ENCODE assay signal across 14 cellular contexts in the genomic region with DNA sequence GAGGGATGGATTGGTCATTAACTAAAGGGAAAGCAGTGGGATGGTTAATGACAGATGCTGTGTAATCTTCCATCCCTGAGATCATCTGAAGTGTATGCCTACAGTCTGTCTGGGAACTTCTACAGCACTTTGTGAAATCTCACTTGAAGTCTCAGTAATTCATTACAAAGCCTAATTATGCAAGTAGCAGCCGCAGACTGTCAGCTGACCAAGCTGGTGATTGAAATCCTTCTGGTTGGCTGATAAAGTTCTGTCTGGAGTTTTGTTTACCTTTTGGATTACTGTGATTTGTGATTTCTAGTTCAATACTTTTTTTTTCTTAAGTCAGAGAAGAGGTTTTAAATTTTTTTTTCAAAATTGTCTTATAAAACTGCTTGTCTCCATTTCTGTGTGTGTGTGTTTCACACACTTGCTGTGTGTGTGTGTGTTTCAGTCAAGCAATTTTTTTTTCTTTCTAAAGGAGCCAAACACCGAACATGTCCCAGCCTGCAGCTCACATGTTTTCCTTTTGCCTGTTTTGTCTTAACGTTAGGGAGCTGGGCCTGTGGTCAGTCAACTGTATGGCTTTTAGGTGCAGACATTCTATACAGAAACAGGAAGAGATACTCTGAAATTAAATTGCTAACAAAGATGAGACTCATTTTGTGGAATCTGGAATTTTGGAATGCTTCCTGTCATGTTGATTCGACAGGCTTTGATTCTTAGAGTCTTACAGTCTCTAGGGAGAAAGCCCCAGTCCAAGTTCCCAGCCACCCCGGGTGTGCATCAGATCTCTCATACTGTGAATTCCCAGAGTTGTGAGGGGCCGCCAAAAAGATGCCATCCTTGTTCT. TPM values are rescaled to one million over a fixed set of nuclear protein-coding genes. Genes with fewer than 3 reads are reported as not detected.
DNase-seq lines count a peak whose midpoint lies in the region; ATAC-seq, FAIRE-seq and TF ChIP-seq lines count a peak whose summit lies in the region.
"Had no signal": no experiment of that assay in that cellular context is flagged by ENCODE, and none has a peak within 500 bp of the region (broad histone marks: within the 10 kb centered on the region; RNA-seq: fewer than 3 reads in every experiment).

No MANE protein-coding gene starts in this region.

- H3K27me3 ChIP-seq in pancreas = no peaks in the 10 kb centered on the region
- H3K27me3 ChIP-seq: gastrocnemius medialis had no signal

- no peak for TF ChIP-seq CTCF in pancreas (IDR thresholded peaks at IDR 0.05)

- H3K36me3 ChIP-seq in pancreas = no peaks in the 10 kb centered on the region
- H3K36me3 ChIP-seq: gastrocnemius medialis had no signal

- intact Hi-C loops in pancreas (cut with DNase I) = no loop called here

- H3K4me1 ChIP-seq in pancreas = peaks cover 6 to 13% (median 7%) of the 10 kb centered on the region in 3 donors
- H3K4me1 ChIP-seq: gastrocnemius medialis had no signal

- WGBS in pancreas, 2 donors = 33 to 35% methylated on average over 6 of the region's 6 CpGs

- H3K27ac ChIP-seq in pancreas = no peak overlapping the region
- H3K27ac ChIP-seq: gastrocnemius medialis had no signal

- DNase-seq in EH (ENCODE audit: low read depth) = peak; percentile 12
- DNase-seq in NCI-H510A (lab: John Stamatoyannopoulos, UW) = peak; percentile 18
- DNase-seq in epidermal melanocyte (ENCODE audit: insufficient read length, low spot score) = peak; percentile 44
- no peak for DNase-seq in pancreas
- no peak for DNase-seq in central memory CD4-positive, alpha-beta T cell
- DNase-seq in amniotic stem cell (lab: John Stamatoyannopoulos, UW) = no peak
- DNase-seq: activated B cell treated with CpG ODN at 0.5 μM for 24 hours, gastrocnemius medialis, GDM1, NCI-H187 had no signal

- no peak overlapping the region for H3K4me3 ChIP-seq in pancreas
- H3K4me3 ChIP-seq: gastrocnemius medialis had no signal

- no peak for FAIRE-seq in pancreas (lab: Jason Lieb, UNC)
- FAIRE-seq: GM19239 had no signal

- ATAC-seq in pancreas = peak in 3 of 4 donors; percentile 38 to 61 (median 45)
- ATAC-seq in HG03565 (IDR thresholded peaks at IDR 0.05; ENCODE audit: unreplicated experiment) = no peak
- ATAC-seq in GM19395 (IDR thresholded peaks at IDR 0.05; ENCODE audit: unreplicated experiment) = no peak
- ATAC-seq: gastrocnemius medialis had no signal

- H3K9me3 ChIP-seq in pancreas = no peaks in the 10 kb centered on the region
- H3K9me3 ChIP-seq: gastrocnemius medialis had no signal

RNA-seq across cellular contexts. Expression of a gene that starts 28.5 kb away (rescaled TPM):
- not detected for total RNA-seq in pancreas
- under 1 TPM in 1 of 2 donors, not detected in 1; 0.02 TPM for polyA plus RNA-seq in pancreas
- total RNA-seq: activated B cell treated with CpG ODN at 0.5 μM for 24 hours, neural crest cell had no signal

Comparison
In these comparisons a context has a peak if more than half of its experiments do, and no peak if none do; other contexts are left out.
1. DNase-seq: peak in EH (single experiment), NCI-H510A (single experiment) and epidermal melanocyte (single experiment); none in pancreas (0 of 6), central memory CD4-positive, alpha-beta T cell (single experiment) and amniotic stem cell (single experiment).
2. ATAC-seq: peak in pancreas (3 of 4); none in HG03565 (single experiment) and GM19395 (single experiment).